16 cellular contexts compared by ENCODE assay signal in genomic region chrX:10048695-10049094, GRCh38.
DNase-seq lines count a peak whose midpoint lies in the region; ATAC-seq and TF ChIP-seq lines count a peak whose summit lies in the region.
"Had no signal": no experiment of that assay in that cellular context is flagged by ENCODE, and none has a peak within 500 bp of the region (broad histone marks: within the 10 kb centered on the region; RNA-seq: fewer than 3 reads in every experiment).

No MANE protein-coding gene starts in this region.

- no peak for TF ChIP-seq CTCF in fibroblast of pulmonary artery (IDR thresholded peaks at IDR 0.05; ENCODE audit: low read length, missing control alignments)
- no peak for TF ChIP-seq CTCF in SK-N-SH (IDR thresholded peaks at IDR 0.05)

- no peaks in the 10 kb centered on the region for H4K20me1 ChIP-seq in SK-N-SH (ENCODE audit: insufficient read depth)

- POLR2A ChIA-PET in SK-N-SH (lab: Yijun Ruan, JAX): no interaction called here

- DNase-seq in DMS53 treated with DMSO at 0.1 percent for 48 hours (lab: John Stamatoyannopoulos, UW; ENCODE audit: unreplicated experiment): peak; percentile 6
- DNase-seq in NCI-H510A treated with DMSO at 0.1 percent for 48 hours (lab: John Stamatoyannopoulos, UW): peak; percentile 3
- DNase-seq in fibroblast of pulmonary artery (ENCODE audit: low read depth): no peak
- DNase-seq in SK-N-SH: no peak
- DNase-seq: colonic mucosa, glutamatergic neuron, KG1, NCI-H1092, NCI-H2107, NCI-H774 had no signal

- no peak overlapping the region for H2AFZ ChIP-seq in SK-N-SH (ENCODE audit: low read depth)

- no peaks in the 10 kb centered on the region for H3K79me2 ChIP-seq in SK-N-SH (ENCODE audit: insufficient read depth)

- H3K27me3 ChIP-seq in skeletal muscle satellite cell (ENCODE audit: control insufficient read depth, insufficient read depth, low read length) (no peaks in the 10 kb centered on the region), SK-N-SH (ENCODE audit: insufficient read depth) (no peaks in the 10 kb centered on the region; the same call in 1 of the 2 replicates)
- H3K27me3 ChIP-seq: colonic mucosa, tibial nerve had no signal

- no peaks in the 10 kb centered on the region for H3K9me2 ChIP-seq in SK-N-SH

- H3K4me2 ChIP-seq in skeletal muscle satellite cell (ENCODE audit: low read length): peak overlapping the region; percentile 56
- H3K4me2 ChIP-seq in SK-N-SH: no peak overlapping the region

- CTCF ChIA-PET in SK-N-SH (lab: Yijun Ruan, JAX): no interaction called here

- H3K36me3 ChIP-seq in skeletal muscle satellite cell (ENCODE audit: insufficient read depth, low read length) (no peaks in the 10 kb centered on the region), SK-N-SH (replicated peaks in 1 of 2; ENCODE audit: control insufficient read depth in 1 of 2, insufficient read depth in 2 of 2, low read length in 1 of 2) (no peaks in the 10 kb centered on the region)
- H3K36me3 ChIP-seq: colonic mucosa, tibial nerve had no signal

- no peak overlapping the region for H3K27ac ChIP-seq in SK-N-SH (ENCODE audit: low read depth in 2 of 2, low read length in 1 of 2)
- H3K27ac ChIP-seq: colonic mucosa had no signal

- no peak for TF ChIP-seq EP300 in SK-N-SH (IDR thresholded peaks at IDR 0.05; ENCODE audit: borderline replicate concordance in 1 of 2, low read depth in 1 of 2, low read length in 1 of 2)

- H3K4me1 ChIP-seq in skeletal muscle satellite cell (ENCODE audit: control insufficient read depth, insufficient read depth, low read length) (peaks cover 10% of the 10 kb centered on the region), SK-N-SH (ENCODE audit: control insufficient read depth in 1 of 2, insufficient read depth in 2 of 2, low read depth in 1 of 2, low read length in 1 of 2) (no peaks in the 10 kb centered on the region)
- H3K4me1 ChIP-seq: colonic mucosa had no signal

- 52% methylated on average over 7 of the region's 7 CpGs for WGBS in SK-N-SH (ENCODE audit: low lambda C conversion rate)

- H3K9me3 ChIP-seq in skeletal muscle satellite cell (replicated peaks; ENCODE audit: low read length) (no peaks in the 10 kb centered on the region), SK-N-SH (no peaks in the 10 kb centered on the region)
- H3K9me3 ChIP-seq: colonic mucosa, tibial nerve had no signal

- no peak for ATAC-seq in HG03045 (IDR thresholded peaks at IDR 0.05; ENCODE audit: unreplicated experiment)
- ATAC-seq in HG03571 (IDR thresholded peaks at IDR 0.05; ENCODE audit: unreplicated experiment): no peak
- ATAC-seq: activated naive CD4-positive, alpha-beta T cell treated with anti-CD3 and anti-CD28 coated beads, Interleukin-2, amount 50 U/mL, for 72 hours; natural killer cell treated with Interleukin-12 subunit alpha and Interleukin-12 subunit beta and Interleukin-15 and Interleukin-18, amount 100 ng/mL, for 72 hours had no signal

- H3K4me3 ChIP-seq in fibroblast of pulmonary artery (replicated peaks; ENCODE audit: low read depth, low read length) (peak overlapping the region; percentile 21), skeletal muscle satellite cell (ENCODE audit: low read length) (no peak overlapping the region), SK-N-SH (ENCODE audit: low read depth in 2 of 2, low read length in 1 of 2) (no peak overlapping the region)
- H3K4me3 ChIP-seq: colonic mucosa, tibial nerve had no signal

- no peaks in the 10 kb centered on the region for H3F3A ChIP-seq in SK-N-SH (replicated peaks; ENCODE audit: insufficient read depth)

- no peak for TF ChIP-seq RAD21 in SK-N-SH (IDR thresholded peaks at IDR 0.05; ENCODE audit: low read length)

- H3K9ac ChIP-seq in skeletal muscle satellite cell (ENCODE audit: low read depth, low read length) (peak overlapping the region; percentile 22), SK-N-SH (no peak overlapping the region)

TF ChIP-seq in SK-N-SH, 30 proteins besides CTCF, POLR2A, EP300 and RAD21:
- TF ChIP-seq YY1 (IDR thresholded peaks at IDR 0.05; ENCODE audit: low read depth): no peak
- no peak for TF ChIP-seq SMC3 (IDR thresholded peaks at IDR 0.05; ENCODE audit: low read depth, low read length)

Comparison
In these comparisons a context has a peak if more than half of its experiments do, and no peak if none do; other contexts are left out.
1. DNase-seq: peak in DMS53 treated with DMSO at 0.1 percent for 48 hours (single experiment) and NCI-H510A treated with DMSO at 0.1 percent for 48 hours (single experiment); none in fibroblast of pulmonary artery (single experiment) and SK-N-SH (single experiment).